ENCODE assay signal across 15 cellular contexts in genomic region chr11:123330071-123330470, GRCh38.
A peak's percentile ranks its signal among the peaks of the same experiment; 100 is the strongest.
DNase-seq lines count a peak whose midpoint lies in the region; ATAC-seq and TF ChIP-seq lines count a peak whose summit lies in the region.
"Had no signal": no experiment of that assay in that cellular context is flagged by ENCODE, and none has a peak within 500 bp of the region (broad histone marks: within the 10 kb centered on the region; RNA-seq: fewer than 3 reads in every experiment).

No MANE protein-coding gene starts in this region.

- no peak for ATAC-seq in right cardiac atrium
- no peak for ATAC-seq in GM18870 (IDR thresholded peaks at IDR 0.05; ENCODE audit: unreplicated experiment)

- H3K4me1 ChIP-seq in cardiac muscle cell (ENCODE audit: low read depth) (peaks cover 41% of the 10 kb centered on the region), right cardiac atrium (ENCODE audit: control insufficient read depth, insufficient read depth, low read length) (no peaks in the 10 kb centered on the region), breast epithelium (no peaks in the 10 kb centered on the region), thyroid gland (peaks cover 4 to 14% of the 10 kb centered on the region in 2 donors)

- TF ChIP-seq POLR2A in breast epithelium (IDR thresholded peaks at IDR 0.05): no peak
- TF ChIP-seq POLR2A in thyroid gland (IDR thresholded peaks at IDR 0.05): no peak

- H3K9me3 ChIP-seq in cardiac muscle cell (ENCODE audit: low read depth) (no peaks in the 10 kb centered on the region), right cardiac atrium (ENCODE audit: control insufficient read depth, low read length) (no peaks in the 10 kb centered on the region), breast epithelium (no peaks in the 10 kb centered on the region), thyroid gland (no peaks in the 10 kb centered on the region)

- peak in 1 of 2 donors; percentile 24 for DNase-seq in cardiac muscle cell (ENCODE audit: low read depth in 1 of 2, low spot score in 1 of 2)
- DNase-seq in right cardiac atrium: no peak
- peak; percentile 16 for DNase-seq in NCI-H69 (lab: John Stamatoyannopoulos, UW)
- peak in 1 of 2 donors; percentile 31 for DNase-seq in breast epithelium (ENCODE audit: low spot score in 2 of 2)
- DNase-seq in thyroid gland: peak; percentile 16 to 40
- no peak for DNase-seq in stimulated activated CD4-positive, alpha-beta T cell treated with anti-CD3 and anti-CD28 coated beads, Interleukin-4, amount 100 ng/mL, for 4 hours
- DNase-seq: DMS153, H9, Karpas-422, NCI-H1417 treated with DMSO at 0.1 percent for 48 hours, NCI-H1930, NCI-H524 treated with DMSO at 0.1 percent for 48 hours, SHP77 treated with DMSO at 0.1 percent for 48 hours had no signal

- H3K27ac ChIP-seq in cardiac muscle cell (peak overlapping the region; percentile 80), right cardiac atrium (ENCODE audit: low read length) (no peak overlapping the region), breast epithelium (peak overlapping the region; percentile 63 to 68), thyroid gland (no peak overlapping the region)
- H3K27ac ChIP-seq: C4-2B had no signal

- whole genome bisulfite sequencing in right cardiac atrium: 23% methylated on average over 4 of the region's 4 CpGs
- WGBS in thyroid gland, 2 donors: 32 to 35% methylated on average over 4 of the region's 4 CpGs

- TF ChIP-seq CTCF in cardiac muscle cell (IDR thresholded peaks at IDR 0.05; ENCODE audit: low read depth, low read length) (no peak), breast epithelium (IDR thresholded peaks at IDR 0.05) (no peak), thyroid gland (IDR thresholded peaks at IDR 0.05) (no peak)

- intact Hi-C loops in right cardiac atrium (cut with DNase I): no loop called here
- intact Hi-C loops in breast epithelium (cut with DNase I; ENCODE audit: low total_unique reads): no loop called here
- intact Hi-C loops in thyroid gland (cut with DNase I): no loop called here

- no peaks in the 10 kb centered on the region for H3K36me3 ChIP-seq in cardiac muscle cell
- H3K36me3 ChIP-seq in breast epithelium: no peaks in the 10 kb centered on the region
- no peaks in the 10 kb centered on the region for H3K36me3 ChIP-seq in thyroid gland

- H3K4me3 ChIP-seq in cardiac muscle cell (no peak overlapping the region), right cardiac atrium (ENCODE audit: low read length) (no peak overlapping the region), breast epithelium (no peak overlapping the region), thyroid gland (replicated peaks in 1 of 3) (no peak overlapping the region)

- H3K27me3 ChIP-seq in cardiac muscle cell (no peaks in the 10 kb centered on the region), right cardiac atrium (ENCODE audit: control insufficient read depth, insufficient read depth) (no peaks in the 10 kb centered on the region), breast epithelium (no peaks in the 10 kb centered on the region), thyroid gland (no peaks in the 10 kb centered on the region)

Comparison
In these comparisons a context has a peak if more than half of its experiments do, and no peak if none do; other contexts are left out.
1. H3K27ac ChIP-seq: peak in cardiac muscle cell (single experiment) and breast epithelium (2 of 2); none in right cardiac atrium (single experiment) and thyroid gland (0 of 3).
2. DNase-seq: peak in NCI-H69 (single experiment) and thyroid gland (2 of 2); none in right cardiac atrium (0 of 3) and stimulated activated CD4-positive, alpha-beta T cell treated with anti-CD3 and anti-CD28 coated beads, Interleukin-4, amount 100 ng/mL, for 4 hours (0 of 2).